ENCODE assay signal across 24 cellular contexts in the genomic region with DNA sequence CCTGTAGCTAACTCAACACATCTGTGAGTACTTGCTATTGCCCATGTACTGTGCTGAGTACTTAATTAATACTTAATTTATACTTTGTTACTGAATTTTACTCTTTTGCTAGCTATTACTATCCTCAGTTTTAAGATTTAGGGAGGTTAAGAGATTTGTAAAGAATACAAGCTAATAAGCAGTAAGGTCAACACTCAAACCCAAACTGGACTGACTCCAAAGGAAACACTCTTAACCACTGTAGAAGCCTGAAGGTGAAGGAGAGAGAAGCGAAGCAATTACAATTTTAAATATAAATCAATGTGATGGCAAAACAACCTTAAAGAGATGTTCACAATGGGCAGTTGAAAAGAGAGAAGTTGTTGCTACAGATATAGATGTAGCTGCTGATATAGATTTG.
"Had no signal": no experiment of that assay in that cellular context is flagged by ENCODE, and none has a peak within 500 bp of the region (broad histone marks: within the 10 kb centered on the region; RNA-seq: fewer than 3 reads in every experiment).

No MANE protein-coding gene starts in this region.

- H3K4me3 ChIP-seq: colonic mucosa, coronary artery, dorsolateral prefrontal cortex, esophagus muscularis mucosa, esophagus squamous epithelium, gastrocnemius medialis, gastroesophageal sphincter, heart left ventricle, heart right ventricle had no signal

- H3K27ac ChIP-seq: colonic mucosa, coronary artery, dorsolateral prefrontal cortex, epithelial cell of prostate, esophagus muscularis mucosa, esophagus squamous epithelium, foreskin keratinocyte, gastrocnemius medialis, gastroesophageal sphincter, heart left ventricle, heart right ventricle had no signal

- H3K4me1 ChIP-seq: colonic mucosa, esophagus muscularis mucosa, esophagus squamous epithelium, foreskin keratinocyte, gastrocnemius medialis, gastroesophageal sphincter, heart left ventricle, heart right ventricle had no signal

- DNase-seq: colonic mucosa; cortex of kidney; dermis blood vessel endothelial cell; dorsolateral prefrontal cortex; effector CD4-positive, alpha-beta T cell; effector CD8-positive, alpha-beta T cell; effector memory CD4-positive, alpha-beta T cell; effector memory CD8-positive, alpha-beta T cell; endodermal cell; erythroblast; esophagus squamous epithelium; foreskin fibroblast; foreskin keratinocyte; foreskin melanocyte; gastrocnemius medialis; glutamatergic neuron; head of caudate nucleus; heart left ventricle; heart right ventricle had no signal

- ATAC-seq: effector memory CD8-positive, alpha-beta T cell; esophagus mucosa; foreskin keratinocyte; gastrocnemius medialis; gastroesophageal sphincter; heart left ventricle; heart right ventricle had no signal

- H3K36me3 ChIP-seq: colonic mucosa, esophagus muscularis mucosa, esophagus squamous epithelium, gastrocnemius medialis, gastroesophageal sphincter, heart left ventricle, heart right ventricle had no signal

- H3K27me3 ChIP-seq: colonic mucosa, dorsolateral prefrontal cortex, esophagus muscularis mucosa, esophagus squamous epithelium, foreskin keratinocyte, gastrocnemius medialis, gastroesophageal sphincter, heart left ventricle, heart right ventricle had no signal

- H3K9me3 ChIP-seq: colonic mucosa, esophagus muscularis mucosa, esophagus squamous epithelium, gastrocnemius medialis, gastroesophageal sphincter, heart right ventricle had no signal
